In the genomic region with DNA sequence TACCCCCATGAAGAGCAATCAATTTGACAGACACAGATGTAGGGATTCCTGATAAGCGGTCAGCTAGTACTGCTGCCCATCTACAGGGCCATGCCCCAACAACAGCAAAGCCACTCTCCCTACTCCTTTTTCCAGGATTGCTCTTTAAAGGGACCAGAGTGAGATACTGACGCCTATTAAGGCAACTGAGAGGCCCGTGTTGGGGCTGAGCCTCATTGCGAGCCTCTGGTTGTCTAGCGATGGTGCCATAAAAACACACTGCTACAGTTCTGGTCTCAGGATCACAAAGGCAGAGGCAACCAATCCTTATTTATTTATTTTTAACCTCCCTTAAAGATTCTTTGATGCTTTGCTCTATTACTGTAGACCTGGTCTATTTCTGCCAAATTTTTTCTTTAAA, we compare ENCODE assay signal across 25 cellular contexts. TPM values are rescaled to one million over a fixed set of nuclear protein-coding genes. Genes with fewer than 3 reads are reported as not detected.
A peak's percentile ranks its signal among the peaks of the same experiment; 100 is the strongest.
DNase-seq lines count a peak whose midpoint lies in the region; ATAC-seq and TF ChIP-seq lines count a peak whose summit lies in the region.
"Had no signal": no experiment of that assay in that cellular context is flagged by ENCODE, and none has a peak within 500 bp of the region (broad histone marks: within the 10 kb centered on the region; RNA-seq: fewer than 3 reads in every experiment).

No MANE protein-coding gene starts in this region.

- H3K79me2 ChIP-seq in Loucy (ENCODE audit: insufficient read depth, low read length) (no peaks in the 10 kb centered on the region), smooth muscle cell (ENCODE audit: low read depth) (no peaks in the 10 kb centered on the region)

- TF ChIP-seq CTCF in Loucy (conservative IDR thresholded peaks at IDR 0.05; ENCODE audit: low read length) (no peak), smooth muscle cell (IDR thresholded peaks at IDR 0.05; ENCODE audit: borderline replicate concordance, insufficient read depth, poor library complexity, severe bottlenecking) (no peak), Calu3 (IDR thresholded peaks at IDR 0.05; ENCODE audit: unreplicated experiment) (no peak)

- no peaks in the 10 kb centered on the region for H3K9me3 Mint-ChIP-seq in activated naive CD8-positive, alpha-beta T cell treated with anti-CD3 and anti-CD28 coated beads, Interleukin-2, amount 10 ng/mL, durations not matched to agents 7 days and 5 days
- H3K9me3 Mint-ChIP-seq in activated naive CD8-positive, alpha-beta T cell treated with anti-CD3 and anti-CD28 coated beads, Interleukin-2, amount 50 U/mL, for 24 hours: no peaks in the 10 kb centered on the region
- no peaks in the 10 kb centered on the region for H3K9me3 Mint-ChIP-seq in Calu3 (ENCODE audit: low read depth, unreplicated experiment)
- H3K9me3 Mint-ChIP-seq: WTC11 had no signal

- H3K4me2 ChIP-seq in Loucy (ENCODE audit: low read depth, low read length, poor library complexity, severe bottlenecking) (no peak overlapping the region), smooth muscle cell (no peak overlapping the region)

- no peak for ATAC-seq in activated naive CD8-positive, alpha-beta T cell treated with anti-CD3 and anti-CD28 coated beads, Interleukin-2, amount 10 ng/mL, durations not matched to agents 7 days and 5 days (ENCODE audit: low read depth)
- no peak for ATAC-seq in activated naive CD8-positive, alpha-beta T cell treated with anti-CD3 and anti-CD28 coated beads, Interleukin-2, amount 50 U/mL, for 24 hours
- ATAC-seq: body of pancreas had no signal

- no peaks in the 10 kb centered on the region for H3K36me3 Mint-ChIP-seq in activated naive CD8-positive, alpha-beta T cell treated with anti-CD3 and anti-CD28 coated beads, Interleukin-2, amount 10 ng/mL, durations not matched to agents 7 days and 5 days
- no peaks in the 10 kb centered on the region for H3K36me3 Mint-ChIP-seq in activated naive CD8-positive, alpha-beta T cell treated with anti-CD3 and anti-CD28 coated beads, Interleukin-2, amount 50 U/mL, for 24 hours (ENCODE audit: low read depth)
- peaks cover 5% of the 10 kb centered on the region for H3K36me3 Mint-ChIP-seq in Calu3 (ENCODE audit: insufficient read depth, unreplicated experiment)
- H3K36me3 Mint-ChIP-seq: memory B cell, WTC11 had no signal

- 0 out of 2 replicates have a peak overlapping the region, but pooled peaks have one; percentile 60 for H2AFZ ChIP-seq in Loucy (ENCODE audit: low read length)
- H2AFZ ChIP-seq in smooth muscle cell (ENCODE audit: low read depth): peak overlapping the region; percentile 85

- H3K27ac Mint-ChIP-seq in activated naive CD8-positive, alpha-beta T cell treated with anti-CD3 and anti-CD28 coated beads, Interleukin-2, amount 10 ng/mL, durations not matched to agents 7 days and 5 days: no peak overlapping the region
- no peak overlapping the region for H3K27ac Mint-ChIP-seq in activated naive CD8-positive, alpha-beta T cell treated with anti-CD3 and anti-CD28 coated beads, Interleukin-2, amount 50 U/mL, for 24 hours
- H3K27ac Mint-ChIP-seq in Calu3 (ENCODE audit: unreplicated experiment): no peak overlapping the region
- H3K27ac Mint-ChIP-seq: memory B cell, WTC11 had no signal

- H3K4me1 ChIP-seq in Loucy (ENCODE audit: insufficient read depth, low read length, poor library complexity, severe bottlenecking): no peaks in the 10 kb centered on the region
- peaks cover 7% of the 10 kb centered on the region for H3K4me1 ChIP-seq in smooth muscle cell (ENCODE audit: low read depth)
- H3K4me1 ChIP-seq: body of pancreas, foreskin keratinocyte had no signal

- POLR2A ChIA-PET in activated naive CD8-positive, alpha-beta T cell treated with anti-CD3 and anti-CD28 coated beads, Interleukin-2, amount 10 ng/mL, durations not matched to agents 7 days and 5 days (lab: Charles Lee): no interaction called here

- DNase-seq in activated naive CD8-positive, alpha-beta T cell treated with anti-CD3 and anti-CD28 coated beads, Interleukin-2, amount 10 ng/mL, durations not matched to agents 7 days and 5 days: no peak
- no peak for DNase-seq in activated naive CD8-positive, alpha-beta T cell treated with anti-CD3 and anti-CD28 coated beads, Interleukin-2, amount 50 U/mL, for 24 hours
- DNase-seq in globus pallidus (ENCODE audit: low spot score) (peak; percentile 33), smooth muscle cell (lab: John Stamatoyannopoulos, UW; ENCODE audit: unreplicated experiment) (no peak), mesenteric fat pad (ENCODE audit: low spot score) (no peak), NCI-H1092 treated with DMSO at 0.1 percent for 48 hours (lab: John Stamatoyannopoulos, UW) (no peak), Calu3 (no peak)
- DNase-seq: body of pancreas; effector CD4-positive, alpha-beta T cell; foreskin keratinocyte; HCEC 1CT; heart right ventricle; left cardiac atrium; NCI-H1105 treated with DMSO at 0.1 percent for 48 hours; NCI-H2029; NCI-H2227 treated with DMSO at 0.1 percent for 48 hours; NCI-H526 treated with DMSO at 0.1 percent for 48 hours; SIG-M5; stimulated activated CD8-positive, alpha-beta memory T cell treated with anti-CD3 and anti-CD28 coated beads, Interleukin-4, amount 100 ng/mL, for 48 hours had no signal

- peak overlapping the region; percentile 39 for H3K4me3 Mint-ChIP-seq in activated naive CD8-positive, alpha-beta T cell treated with anti-CD3 and anti-CD28 coated beads, Interleukin-2, amount 10 ng/mL, durations not matched to agents 7 days and 5 days
- no peak overlapping the region for H3K4me3 Mint-ChIP-seq in activated naive CD8-positive, alpha-beta T cell treated with anti-CD3 and anti-CD28 coated beads, Interleukin-2, amount 50 U/mL, for 24 hours
- no peak overlapping the region for H3K4me3 Mint-ChIP-seq in Calu3 (ENCODE audit: low read depth, unreplicated experiment)
- H3K4me3 Mint-ChIP-seq: WTC11 had no signal

- peaks cover 7% of the 10 kb centered on the region for H3K27me3 Mint-ChIP-seq in activated naive CD8-positive, alpha-beta T cell treated with anti-CD3 and anti-CD28 coated beads, Interleukin-2, amount 10 ng/mL, durations not matched to agents 7 days and 5 days
- H3K27me3 Mint-ChIP-seq in activated naive CD8-positive, alpha-beta T cell treated with anti-CD3 and anti-CD28 coated beads, Interleukin-2, amount 50 U/mL, for 24 hours: peaks cover 3% of the 10 kb centered on the region
- no peaks in the 10 kb centered on the region for H3K27me3 Mint-ChIP-seq in Calu3 (ENCODE audit: unreplicated experiment)
- H3K27me3 Mint-ChIP-seq: memory B cell had no signal

- no peaks in the 10 kb centered on the region for H3K36me3 ChIP-seq in Loucy (ENCODE audit: insufficient read depth, low read length)
- no peaks in the 10 kb centered on the region for H3K36me3 ChIP-seq in smooth muscle cell (ENCODE audit: low read depth)
- H3K36me3 ChIP-seq: heart right ventricle, upper lobe of left lung had no signal

- H3K4me3 ChIP-seq in Loucy (ENCODE audit: low read length, poor library complexity, severe bottlenecking) (no peak overlapping the region), smooth muscle cell (no peak overlapping the region)
- H3K4me3 ChIP-seq: body of pancreas, K562 had no signal

- H3K9ac ChIP-seq in Loucy (ENCODE audit: low read depth, low read length, poor library complexity, severe bottlenecking): no peak overlapping the region
- H3K9ac ChIP-seq in smooth muscle cell (ENCODE audit: low read depth): peak overlapping the region; percentile 22

- no peaks in the 10 kb centered on the region for H4K20me1 ChIP-seq in Loucy (ENCODE audit: insufficient read depth, low read length, poor library complexity, severe bottlenecking)
- H4K20me1 ChIP-seq in smooth muscle cell (ENCODE audit: low read depth): no peaks in the 10 kb centered on the region

- H3K9me2 ChIP-seq in Loucy (replicated peaks; ENCODE audit: low read depth, low read length): no peaks in the 10 kb centered on the region

- no peaks in the 10 kb centered on the region for H3K9me3 ChIP-seq in Loucy (ENCODE audit: insufficient read depth, low read depth, low read length)
- no peaks in the 10 kb centered on the region for H3K9me3 ChIP-seq in smooth muscle cell (replicated peaks; ENCODE audit: low read depth)
- H3K9me3 ChIP-seq: body of pancreas, upper lobe of left lung had no signal

- H3K27ac ChIP-seq in smooth muscle cell (ENCODE audit: low read depth): no peak overlapping the region
- H3K27ac ChIP-seq: body of pancreas, foreskin keratinocyte, heart right ventricle, upper lobe of left lung had no signal

- peaks cover 2% of the 10 kb centered on the region for H3K4me1 Mint-ChIP-seq in activated naive CD8-positive, alpha-beta T cell treated with anti-CD3 and anti-CD28 coated beads, Interleukin-2, amount 10 ng/mL, durations not matched to agents 7 days and 5 days
- H3K4me1 Mint-ChIP-seq in activated naive CD8-positive, alpha-beta T cell treated with anti-CD3 and anti-CD28 coated beads, Interleukin-2, amount 50 U/mL, for 24 hours: peaks cover 2% of the 10 kb centered on the region
- H3K4me1 Mint-ChIP-seq in Calu3 (ENCODE audit: low read depth, unreplicated experiment): no peaks in the 10 kb centered on the region
- H3K4me1 Mint-ChIP-seq: WTC11 had no signal

- BruUV-seq in Calu3 (replicated peaks; lab: Mats Ljungman, UMichigan): no TSS peak

- H3F3A ChIP-seq in Loucy (ENCODE audit: low read depth): no peaks in the 10 kb centered on the region
- no peaks in the 10 kb centered on the region for H3F3A ChIP-seq in smooth muscle cell (ENCODE audit: low read depth)

- intact Hi-C loops in Calu3 (cut with micrococcal nuclease; ENCODE audit: unreplicated experiment): no loop called here

- H3K27me3 ChIP-seq in Loucy (ENCODE audit: insufficient read depth, low read length, poor library complexity, severe bottlenecking) (no peaks in the 10 kb centered on the region), smooth muscle cell (ENCODE audit: low read depth) (no peaks in the 10 kb centered on the region)
- H3K27me3 ChIP-seq: body of pancreas, foreskin keratinocyte, upper lobe of left lung had no signal

- CTCF ChIA-PET in Calu3 (lab: Charles Lee): no interaction called here

- WGBS in smooth muscle cell (ENCODE audit: low lambda C conversion rate): 27% methylated on average over 5 of the region's 5 CpGs

RNA-seq across cellular contexts. Expression of a gene that starts 31.1 kb away (rescaled TPM):
- under 1 TPM; 0.37 to 0.64 TPM for total RNA-seq in activated naive CD8-positive, alpha-beta T cell treated with anti-CD3 and anti-CD28 coated beads, Interleukin-2, amount 10 ng/mL, durations not matched to agents 7 days and 5 days
- total RNA-seq in smooth muscle cell: 4.9 and 5.1 TPM in 2 replicates
- 2.3 and 3.5 TPM in 2 replicates for polyA plus RNA-seq in smooth muscle cell
- total RNA-seq in mesenteric fat pad: 0.87 TPM
- total RNA-seq in Calu3 (2022): 2.4 and 3.3 TPM in 2 replicates
- total RNA-seq: HT-29 had no signal

RNA-seq across cellular contexts. Expression of a gene that starts 59.7 kb away (rescaled TPM):
- 10 to 100 TPM; 16.9 to 20.1 TPM for total RNA-seq in activated naive CD8-positive, alpha-beta T cell treated with anti-CD3 and anti-CD28 coated beads, Interleukin-2, amount 10 ng/mL, durations not matched to agents 7 days and 5 days
- 35.2 and 46.6 TPM in 2 replicates for total RNA-seq in smooth muscle cell
- 19.7 and 21.2 TPM in 2 replicates for polyA plus RNA-seq in smooth muscle cell
- 16.4 TPM for total RNA-seq in mesenteric fat pad
- total RNA-seq in Calu3 (2022): 33.3 and 42.5 TPM in 2 replicates

RNA-seq across cellular contexts. Expression of a gene that starts 59.9 kb away (rescaled TPM):
- 10 to 100 TPM; 15.9 to 19.7 TPM for total RNA-seq in activated naive CD8-positive, alpha-beta T cell treated with anti-CD3 and anti-CD28 coated beads, Interleukin-2, amount 10 ng/mL, durations not matched to agents 7 days and 5 days
- total RNA-seq in smooth muscle cell: 21.5 and 22.3 TPM in 2 replicates
- polyA plus RNA-seq in smooth muscle cell: 1.5 and 1.9 TPM in 2 replicates
- 21.3 TPM for total RNA-seq in mesenteric fat pad
- total RNA-seq in Calu3 (2022): 13.0 and 14.5 TPM in 2 replicates
